ENCODE assay signal across 12 cellular contexts in genomic region chr15:68231102-68231818, GRCh38. TPM values are rescaled to one million over a fixed set of nuclear protein-coding genes. Genes with fewer than 3 reads are reported as not detected.
DNase-seq lines count a peak whose midpoint lies in the region; ATAC-seq and TF ChIP-seq lines count a peak whose summit lies in the region.
"Had no signal": no experiment of that assay in that cellular context is flagged by ENCODE, and none has a peak within 500 bp of the region (broad histone marks: within the 10 kb centered on the region; RNA-seq: fewer than 3 reads in every experiment).

No MANE protein-coding gene starts in this region.

- H3K4me1 Mint-ChIP-seq in activated CD4-positive, alpha-beta T cell treated with anti-CD3 and anti-CD28 coated beads for 36 hours: peaks cover 38% of the 10 kb centered on the region
- H3K4me1 Mint-ChIP-seq in chondrocyte (ENCODE audit: low read depth): peaks cover 23% of the 10 kb centered on the region

- intact Hi-C loops in activated CD4-positive, alpha-beta T cell treated with anti-CD3 and anti-CD28 coated beads for 36 hours (cut with DNase I, micrococcal nuclease): no loop called here
- intact Hi-C loops in prostate gland (cut with DNase I): no loop called here

- H3K36me3 Mint-ChIP-seq in activated CD4-positive, alpha-beta T cell treated with anti-CD3 and anti-CD28 coated beads for 36 hours (ENCODE audit: low read depth): peaks cover 11% of the 10 kb centered on the region
- no peaks in the 10 kb centered on the region for H3K36me3 Mint-ChIP-seq in chondrocyte (ENCODE audit: low read depth)

- H3K4me3 Mint-ChIP-seq in activated CD4-positive, alpha-beta T cell treated with anti-CD3 and anti-CD28 coated beads for 36 hours: peak overlapping the region; percentile 2
- H3K4me3 Mint-ChIP-seq in chondrocyte (ENCODE audit: unreplicated experiment): no peak overlapping the region

- ATAC-seq in activated CD4-positive, alpha-beta T cell treated with anti-CD3 and anti-CD28 coated beads for 36 hours: no peak
- ATAC-seq in GM18861 (IDR thresholded peaks at IDR 0.05; ENCODE audit: unreplicated experiment): no peak
- ATAC-seq: pancreas had no signal

- CTCF ChIA-PET in activated CD4-positive, alpha-beta T cell treated with anti-CD3 and anti-CD28 coated beads for 36 hours (lab: Charles Lee): interaction anchor here (1.0 to 1.4 kb wide), 4 partner anchors 17 to 75 kb away, joined by 4 read pairs; no protein-coding TSS in a partner anchor

- no peaks in the 10 kb centered on the region for H3K27me3 ChIP-seq in prostate gland (replicated peaks; ENCODE audit: insufficient read depth)
- H3K27me3 ChIP-seq: pancreas had no signal

- no peaks in the 10 kb centered on the region for H3K4me1 ChIP-seq in prostate gland (replicated peaks)

- peak overlapping the region; percentile 1 for H3K27ac Mint-ChIP-seq in activated CD4-positive, alpha-beta T cell treated with anti-CD3 and anti-CD28 coated beads for 36 hours
- peak overlapping the region; percentile 12 for H3K27ac Mint-ChIP-seq in chondrocyte (ENCODE audit: unreplicated experiment)

- no peak overlapping the region for H3K4me3 ChIP-seq in prostate gland
- H3K4me3 ChIP-seq: pancreas had no signal

- H3K27me3 Mint-ChIP-seq in activated CD4-positive, alpha-beta T cell treated with anti-CD3 and anti-CD28 coated beads for 36 hours: no peaks in the 10 kb centered on the region
- H3K27me3 Mint-ChIP-seq in chondrocyte (ENCODE audit: low read depth): no peaks in the 10 kb centered on the region

- POLR2A ChIA-PET in activated CD4-positive, alpha-beta T cell treated with anti-CD3 and anti-CD28 coated beads for 36 hours (lab: Charles Lee): interaction anchor here (0.7 to 2.6 kb wide), 2 partner anchors 176 to 977 kb away, joined by 9 to 10 read pairs; partner anchors contain the start of genes AAGAB, IQCH and PIAS1

- no peak overlapping the region for H3K27ac ChIP-seq in prostate gland
- H3K27ac ChIP-seq: pancreas had no signal

- TF ChIP-seq POLR2A in prostate gland (IDR thresholded peaks at IDR 0.05): no peak

- H3K9me3 Mint-ChIP-seq in activated CD4-positive, alpha-beta T cell treated with anti-CD3 and anti-CD28 coated beads for 36 hours (ENCODE audit: low read depth): no peaks in the 10 kb centered on the region
- H3K9me3 Mint-ChIP-seq in chondrocyte (ENCODE audit: low read depth): no peaks in the 10 kb centered on the region

- no peaks in the 10 kb centered on the region for H3K9me3 ChIP-seq in prostate gland
- H3K9me3 ChIP-seq: pancreas had no signal

- no peaks in the 10 kb centered on the region for H3K36me3 ChIP-seq in prostate gland
- H3K36me3 ChIP-seq: pancreas had no signal

- 70% methylated on average over 9 of the region's 9 CpGs for WGBS in prostate gland

- TF ChIP-seq CTCF in chondrocyte (IDR thresholded peaks at IDR 0.05) (no peak), prostate gland (IDR thresholded peaks at IDR 0.05) (no peak)

- DNase-seq in activated CD4-positive, alpha-beta T cell treated with anti-CD3 and anti-CD28 coated beads for 36 hours: no peak
- no peak for DNase-seq in activated CD4-positive, alpha-beta T cell treated with anti-CD3 and anti-CD28 coated beads for 1 hour
- DNase-seq in NCI-H82 treated with DMSO at 0.1 percent for 48 hours (lab: John Stamatoyannopoulos, UW; ENCODE audit: unreplicated experiment): peak; percentile 97
- peak; percentile 38 for DNase-seq in chondrocyte (ENCODE audit: low spot score)
- peak; percentile 2 for DNase-seq in prostate gland (ENCODE audit: low spot score)
- DNase-seq in medulla oblongata (ENCODE audit: extremely low spot score): no peak
- DNase-seq in NCI-H526 (lab: John Stamatoyannopoulos, UW): no peak
- DNase-seq: IMR-90; NCI-H187 treated with DMSO at 0.1 percent for 48 hours; pancreas; stimulated activated CD4-positive, alpha-beta T cell treated with anti-CD3 and anti-CD28 coated beads, Interleukin-2, amount 100 ng/mL, for 24 hours had no signal

RNA-seq across cellular contexts. Expression of gene CLN6, which starts 1.7 kb away (rescaled TPM):
- 10 to 100 TPM; 45.1 to 48.2 TPM for total RNA-seq in activated CD4-positive, alpha-beta T cell treated with anti-CD3 and anti-CD28 coated beads for 36 hours
- 18.0 to 20.8 TPM (median 19.2 TPM) in 3 replicates for total RNA-seq in chondrocyte
- total RNA-seq in prostate gland: 10 to 100 TPM; 22.7 to 41.8 TPM

RNA-seq across cellular contexts. Expression of gene CALML4, which starts 26.1 kb away (rescaled TPM):
- total RNA-seq in activated CD4-positive, alpha-beta T cell treated with anti-CD3 and anti-CD28 coated beads for 36 hours: 1 to 10 TPM; 6.8 to 9.2 TPM
- total RNA-seq in chondrocyte: 0.65 to 0.97 TPM (median 0.90 TPM) in 3 replicates
- 10 to 100 TPM in 1 of 2 donors, 1 to 10 TPM in 1; 4.5 to 18.8 TPM for total RNA-seq in prostate gland

RNA-seq across cellular contexts. Expression of gene FEM1B, which starts 46.3 kb away (rescaled TPM):
- total RNA-seq in activated CD4-positive, alpha-beta T cell treated with anti-CD3 and anti-CD28 coated beads for 36 hours: 10 to 100 TPM; 41.1 to 50.0 TPM
- total RNA-seq in chondrocyte (46.0 to 52.7 TPM (median 49.1 TPM) in 3 replicates), prostate gland (10 to 100 TPM; 46.0 to 50.0 TPM)

Comparison
In these comparisons a context has a peak if more than half of its experiments do, and no peak if none do; other contexts are left out.
1. DNase-seq: peak in NCI-H82 treated with DMSO at 0.1 percent for 48 hours (single experiment), chondrocyte (single experiment) and prostate gland (single experiment); none in activated CD4-positive, alpha-beta T cell treated with anti-CD3 and anti-CD28 coated beads for 36 hours (single experiment), activated CD4-positive, alpha-beta T cell treated with anti-CD3 and anti-CD28 coated beads for 1 hour (single experiment), medulla oblongata (single experiment) and NCI-H526 (0 of 2).